7 cellular contexts compared by ENCODE assay signal in the genomic region with DNA sequence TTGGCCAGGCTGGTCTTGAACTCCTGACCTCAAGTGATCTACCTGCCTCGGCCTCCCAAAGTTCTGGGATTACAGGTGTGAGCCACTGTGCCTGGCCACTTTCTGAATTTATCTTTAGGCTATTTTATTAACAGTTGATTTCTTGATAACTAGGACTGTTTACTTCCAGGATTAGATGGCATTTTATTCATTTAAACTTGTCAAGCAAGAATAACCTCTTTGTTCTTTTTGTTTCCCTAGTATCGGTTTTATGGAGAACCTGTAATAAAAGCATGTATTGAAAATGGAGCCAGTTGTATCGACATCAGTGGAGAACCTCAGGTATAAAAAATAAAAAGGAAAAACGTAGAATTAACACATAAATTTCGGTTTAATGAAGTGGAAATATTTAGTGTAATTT.
"Had no signal": no experiment of that assay in that cellular context is flagged by ENCODE, and none has a peak within 500 bp of the region (broad histone marks: within the 10 kb centered on the region; RNA-seq: fewer than 3 reads in every experiment).

No MANE protein-coding gene starts in this region.

- H3K27ac ChIP-seq: GM23248, HL-60 had no signal

- H3K9me3 ChIP-seq: HAP-1 had no signal

- H3K4me1 ChIP-seq: HAP-1 had no signal

- DNase-seq: GM23248, GOT3, H7, HFFc6, KBM-7 had no signal

- H3K4me3 ChIP-seq: GM23248, HAP-1 had no signal
